In the genomic region with DNA sequence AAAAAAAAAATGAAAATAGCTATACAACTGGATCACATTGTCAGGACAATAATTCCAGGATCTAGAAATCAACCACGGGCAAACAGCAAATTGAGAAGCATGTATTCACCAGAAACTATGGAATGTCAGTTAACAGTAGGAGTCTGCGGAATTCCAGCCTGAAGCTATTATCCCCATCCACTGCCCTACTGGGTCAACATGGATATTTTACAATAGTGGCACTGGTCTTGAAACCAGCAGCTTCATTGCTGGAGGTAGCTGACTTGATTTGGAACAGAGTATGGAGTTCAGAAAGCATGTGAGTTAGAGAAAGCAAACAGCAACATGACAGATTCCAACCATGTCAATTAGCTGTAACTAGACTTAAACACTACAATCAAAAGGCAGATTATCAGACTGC, we compare ENCODE assay signal across 1 cellular context.
TF ChIP-seq lines count a peak whose summit lies in the region.

No MANE protein-coding gene starts in this region.

TF ChIP-seq in WTC11, 78 proteins besides CTCF, POLR2A, EP300 and RAD21 (continued from another document):
- no peak for TF ChIP-seq E2F4 (CRISPR knock-in tag; IDR thresholded peaks at IDR 0.05; ENCODE audit: borderline replicate concordance, low read depth)
- no peak for TF ChIP-seq NFYB (CRISPR knock-in tag; conservative IDR thresholded peaks at IDR 0.05; ENCODE audit: low read depth)
- TF ChIP-seq, protein P1, sequence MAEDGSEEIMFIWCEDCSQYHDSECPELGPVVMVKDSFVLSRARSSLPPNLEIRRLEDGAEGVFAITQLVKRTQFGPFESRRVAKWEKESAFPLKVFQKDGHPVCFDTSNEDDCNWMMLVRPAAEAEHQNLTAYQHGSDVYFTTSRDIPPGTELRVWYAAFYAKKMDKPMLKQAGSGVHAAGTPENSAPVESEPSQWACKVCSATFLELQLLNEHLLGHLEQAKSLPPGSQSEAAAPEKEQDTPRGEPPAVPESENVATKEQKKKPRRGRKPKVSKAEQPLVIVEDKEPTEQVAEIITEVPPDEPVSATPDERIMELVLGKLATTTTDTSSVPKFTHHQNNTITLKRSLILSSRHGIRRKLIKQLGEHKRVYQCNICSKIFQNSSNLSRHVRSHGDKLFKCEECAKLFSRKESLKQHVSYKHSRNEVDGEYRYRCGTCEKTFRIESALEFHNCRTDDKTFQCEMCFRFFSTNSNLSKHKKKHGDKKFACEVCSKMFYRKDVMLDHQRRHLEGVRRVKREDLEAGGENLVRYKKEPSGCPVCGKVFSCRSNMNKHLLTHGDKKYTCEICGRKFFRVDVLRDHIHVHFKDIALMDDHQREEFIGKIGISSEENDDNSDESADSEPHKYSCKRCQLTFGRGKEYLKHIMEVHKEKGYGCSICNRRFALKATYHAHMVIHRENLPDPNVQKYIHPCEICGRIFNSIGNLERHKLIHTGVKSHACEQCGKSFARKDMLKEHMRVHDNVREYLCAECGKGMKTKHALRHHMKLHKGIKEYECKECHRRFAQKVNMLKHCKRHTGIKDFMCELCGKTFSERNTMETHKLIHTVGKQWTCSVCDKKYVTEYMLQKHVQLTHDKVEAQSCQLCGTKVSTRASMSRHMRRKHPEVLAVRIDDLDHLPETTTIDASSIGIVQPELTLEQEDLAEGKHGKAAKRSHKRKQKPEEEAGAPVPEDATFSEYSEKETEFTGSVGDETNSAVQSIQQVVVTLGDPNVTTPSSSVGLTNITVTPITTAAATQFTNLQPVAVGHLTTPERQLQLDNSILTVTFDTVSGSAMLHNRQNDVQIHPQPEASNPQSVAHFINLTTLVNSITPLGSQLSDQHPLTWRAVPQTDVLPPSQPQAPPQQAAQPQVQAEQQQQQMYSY (CRISPR knock-in tag; IDR thresholded peaks at IDR 0.05), result no peak
- TF ChIP-seq, protein P2, sequence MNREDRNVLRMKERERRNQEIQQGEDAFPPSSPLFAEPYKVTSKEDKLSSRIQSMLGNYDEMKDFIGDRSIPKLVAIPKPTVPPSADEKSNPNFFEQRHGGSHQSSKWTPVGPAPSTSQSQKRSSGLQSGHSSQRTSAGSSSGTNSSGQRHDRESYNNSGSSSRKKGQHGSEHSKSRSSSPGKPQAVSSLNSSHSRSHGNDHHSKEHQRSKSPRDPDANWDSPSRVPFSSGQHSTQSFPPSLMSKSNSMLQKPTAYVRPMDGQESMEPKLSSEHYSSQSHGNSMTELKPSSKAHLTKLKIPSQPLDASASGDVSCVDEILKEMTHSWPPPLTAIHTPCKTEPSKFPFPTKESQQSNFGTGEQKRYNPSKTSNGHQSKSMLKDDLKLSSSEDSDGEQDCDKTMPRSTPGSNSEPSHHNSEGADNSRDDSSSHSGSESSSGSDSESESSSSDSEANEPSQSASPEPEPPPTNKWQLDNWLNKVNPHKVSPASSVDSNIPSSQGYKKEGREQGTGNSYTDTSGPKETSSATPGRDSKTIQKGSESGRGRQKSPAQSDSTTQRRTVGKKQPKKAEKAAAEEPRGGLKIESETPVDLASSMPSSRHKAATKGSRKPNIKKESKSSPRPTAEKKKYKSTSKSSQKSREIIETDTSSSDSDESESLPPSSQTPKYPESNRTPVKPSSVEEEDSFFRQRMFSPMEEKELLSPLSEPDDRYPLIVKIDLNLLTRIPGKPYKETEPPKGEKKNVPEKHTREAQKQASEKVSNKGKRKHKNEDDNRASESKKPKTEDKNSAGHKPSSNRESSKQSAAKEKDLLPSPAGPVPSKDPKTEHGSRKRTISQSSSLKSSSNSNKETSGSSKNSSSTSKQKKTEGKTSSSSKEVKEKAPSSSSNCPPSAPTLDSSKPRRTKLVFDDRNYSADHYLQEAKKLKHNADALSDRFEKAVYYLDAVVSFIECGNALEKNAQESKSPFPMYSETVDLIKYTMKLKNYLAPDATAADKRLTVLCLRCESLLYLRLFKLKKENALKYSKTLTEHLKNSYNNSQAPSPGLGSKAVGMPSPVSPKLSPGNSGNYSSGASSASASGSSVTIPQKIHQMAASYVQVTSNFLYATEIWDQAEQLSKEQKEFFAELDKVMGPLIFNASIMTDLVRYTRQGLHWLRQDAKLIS (CRISPR knock-in tag; IDR thresholded peaks at IDR 0.05; ENCODE audit: borderline replicate concordance), result no peak
- no peak for TF ChIP-seq NR1H2 (CRISPR knock-in tag; IDR thresholded peaks at IDR 0.05)
- TF ChIP-seq ZNF396 (CRISPR knock-in tag; IDR thresholded peaks at IDR 0.05; ENCODE audit: borderline replicate concordance), result no peak
- no peak for TF ChIP-seq ETV6 (CRISPR knock-in tag; IDR thresholded peaks at IDR 0.05)
- no peak for TF ChIP-seq TP53 (CRISPR knock-in tag; IDR thresholded peaks at IDR 0.05)
- TF ChIP-seq MYBL2 (CRISPR knock-in tag; IDR thresholded peaks at IDR 0.05), result no peak
- no peak for TF ChIP-seq SMAD3 (CRISPR knock-in tag; IDR thresholded peaks at IDR 0.05; ENCODE audit: borderline replicate concordance)
- no peak for TF ChIP-seq HMGA2 (CRISPR knock-in tag; IDR thresholded peaks at IDR 0.05)
